ENCODE assay signal across 8 cellular contexts in the genomic region with DNA sequence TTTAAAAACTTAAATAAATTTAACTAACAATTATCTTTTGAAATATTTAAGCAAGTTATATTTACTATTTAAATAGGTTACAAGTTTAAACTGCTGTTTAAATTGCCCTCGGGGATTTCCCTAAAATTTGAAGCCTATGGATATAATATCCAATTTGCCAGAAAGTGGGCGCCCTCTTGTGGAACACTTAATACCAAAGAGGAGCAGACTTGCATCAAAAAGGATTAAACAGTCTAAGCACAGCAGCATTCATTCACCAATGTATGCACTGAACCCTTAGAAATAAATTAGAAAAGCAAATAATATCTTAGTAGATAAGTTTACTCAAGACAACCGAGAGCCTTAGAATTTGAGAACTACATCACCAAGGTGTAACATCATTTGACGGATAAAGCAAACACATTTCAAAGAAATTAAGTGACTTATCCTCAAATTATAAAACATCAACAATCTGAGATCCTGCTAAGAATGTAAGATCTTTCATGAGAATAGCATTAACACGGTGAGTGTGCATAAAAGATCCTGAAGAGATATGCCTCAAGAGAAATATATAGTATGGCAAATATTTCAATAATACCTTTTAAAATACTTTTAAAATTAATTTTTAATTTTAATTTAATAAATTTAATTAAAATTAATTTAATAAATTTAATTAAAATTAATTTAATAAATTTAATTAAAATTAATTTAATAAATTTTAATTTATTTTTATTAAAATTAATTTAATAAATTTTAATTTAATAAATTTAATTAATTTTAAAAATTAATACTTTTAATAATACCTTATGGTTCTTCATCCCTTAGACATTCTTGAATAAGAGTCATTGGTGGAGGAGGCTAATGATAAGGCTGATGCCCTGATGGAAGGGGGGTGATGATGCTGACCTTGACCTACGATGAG. TPM values are rescaled to one million over a fixed set of nuclear protein-coding genes. Genes with fewer than 3 reads are reported as not detected.
DNase-seq lines count a peak whose midpoint lies in the region; ATAC-seq, FAIRE-seq and TF ChIP-seq lines count a peak whose summit lies in the region.

No MANE protein-coding gene starts in this region.

- no peak for ATAC-seq in HG02938 (IDR thresholded peaks at IDR 0.05; ENCODE audit: unreplicated experiment)
- no peak for ATAC-seq in HG02870 (IDR thresholded peaks at IDR 0.05; ENCODE audit: unreplicated experiment)

- H3K36me3 Mint-ChIP-seq in astrocyte (ENCODE audit: low read depth, unreplicated experiment), result no peaks in the 10 kb centered on the region

- no peaks in the 10 kb centered on the region for H3K9me3 ChIP-seq in astrocyte (ENCODE audit: insufficient read depth, low read depth, low read length)

- no peak overlapping the region for H3K4me2 ChIP-seq in astrocyte (ENCODE audit: low read length)

- H3K79me2 ChIP-seq in astrocyte (ENCODE audit: insufficient read depth, low read length), result no peaks in the 10 kb centered on the region

- no peaks in the 10 kb centered on the region for H3K4me1 ChIP-seq in astrocyte (ENCODE audit: insufficient read depth, low read length)

- no peaks in the 10 kb centered on the region for H3K27me3 Mint-ChIP-seq in astrocyte (ENCODE audit: low read depth, unreplicated experiment)

- peak; percentile 70 for TF ChIP-seq CTCF in astrocyte (IDR thresholded peaks at IDR 0.05; ENCODE audit: insufficient read depth, low read depth, low read length)

- no peaks in the 10 kb centered on the region for H3K36me3 ChIP-seq in H7 (replicated peaks; ENCODE audit: control insufficient read depth, insufficient read depth, low read length)
- H3K36me3 ChIP-seq in astrocyte (ENCODE audit: insufficient read depth, low read length), result no peaks in the 10 kb centered on the region

- H3K27me3 ChIP-seq in H7 (ENCODE audit: control insufficient read depth, insufficient read depth, low read length) (no peaks in the 10 kb centered on the region), astrocyte (ENCODE audit: insufficient read depth, low read length) (no peaks in the 10 kb centered on the region)

- H3K9ac ChIP-seq in astrocyte (ENCODE audit: low read length), result no peak overlapping the region

- FAIRE-seq in astrocyte (lab: Jason Lieb, UNC), result no peak

- H3K4me1 Mint-ChIP-seq in astrocyte (ENCODE audit: low read depth, unreplicated experiment), result no peaks in the 10 kb centered on the region

- H3K9me3 Mint-ChIP-seq in astrocyte (ENCODE audit: unreplicated experiment), result no peaks in the 10 kb centered on the region

- no peak overlapping the region for H3K27ac Mint-ChIP-seq in astrocyte (ENCODE audit: unreplicated experiment)

- H2AFZ ChIP-seq in astrocyte (ENCODE audit: low read depth, low read length), result no peak overlapping the region

- H3K4me3 Mint-ChIP-seq in astrocyte (ENCODE audit: unreplicated experiment), result no peak overlapping the region

- H3K4me3 ChIP-seq in H7 (ENCODE audit: insufficient read depth, low read depth, low read length), result no peak overlapping the region
- H3K4me3 ChIP-seq in astrocyte (ENCODE audit: insufficient read depth, low read depth, low read length), result no peak overlapping the region

- no peaks in the 10 kb centered on the region for H4K20me1 ChIP-seq in astrocyte (ENCODE audit: insufficient read depth, low read length)

- DNase-seq in COLO829 (ENCODE audit: low spot score), result peak; percentile 42
- peak; percentile 9 for DNase-seq in H7
- DNase-seq in NCI-H524 (lab: John Stamatoyannopoulos, UW), result peak; percentile 26 to 65
- DNase-seq in astrocyte (ENCODE audit: low read depth), result peak; percentile 21
- DNase-seq in inferior parietal cortex (ENCODE audit: extremely low spot score), result peak; percentile 85
- peak; percentile 39 for DNase-seq in stimulated activated CD8-positive, alpha-beta memory T cell treated with anti-CD3 and anti-CD28 coated beads, Interleukin-4, amount 100 ng/mL, for 48 hours

- H3K27ac ChIP-seq in astrocyte (ENCODE audit: low read depth, low read length), result no peak overlapping the region

RNA-seq across cellular contexts. Expression of a gene that starts 11.5 kb away (rescaled TPM):
- total RNA-seq in H7 (2014; rRNA removed; shearing (Covaris generic)), result not detected in 2 replicates
- total RNA-seq in astrocyte, result not detected in 2 replicates

RNA-seq across cellular contexts. Expression of a gene that starts 35.0 kb away (rescaled TPM):
- total RNA-seq in H7 (2014; rRNA removed; shearing (Covaris generic)), result not detected in 2 replicates
- total RNA-seq in astrocyte, result not detected in 2 replicates

RNA-seq across cellular contexts. Expression of a gene that starts 46.6 kb away (rescaled TPM):
- 0.17 and 0.26 TPM in 2 replicates for total RNA-seq in H7 (2014; rRNA removed; shearing (Covaris generic))
- total RNA-seq in astrocyte, result 0.43 and 0.48 TPM in 2 replicates

Comparison
In these comparisons a context has a peak if more than half of its experiments do, and no peak if none do; other contexts are left out.
1. DNase-seq: peak in every context shown above with its lines; median percentile 85 in inferior parietal cortex; 46 in NCI-H524; 42 in COLO829; 39 in stimulated activated CD8-positive, alpha-beta memory T cell treated with anti-CD3 and anti-CD28 coated beads, Interleukin-4, amount 100 ng/mL, for 48 hours; 21 in astrocyte; 9 in H7.